ENCODE assay signal across 8 cellular contexts in genomic region chr7:131522325-131522920, GRCh38. TPM values are rescaled to one million over a fixed set of nuclear protein-coding genes. Genes with fewer than 3 reads are reported as not detected.
DNase-seq lines count a peak whose midpoint lies in the region; ATAC-seq, FAIRE-seq and TF ChIP-seq lines count a peak whose summit lies in the region.

No MANE protein-coding gene starts in this region.

- peak overlapping the region; percentile 54 for H3K27ac ChIP-seq in HUES48 (ENCODE audit: low read depth, low read length)
- no peak overlapping the region for H3K27ac ChIP-seq in astrocyte (ENCODE audit: low read depth, low read length)

- H3K4me1 ChIP-seq in HUES48 (ENCODE audit: control insufficient read depth, insufficient read depth, low read length) = peaks cover 78% of the 10 kb centered on the region
- H3K4me1 ChIP-seq in astrocyte (ENCODE audit: insufficient read depth, low read length) = no peaks in the 10 kb centered on the region

- TF ChIP-seq CTCF in astrocyte (IDR thresholded peaks at IDR 0.05; ENCODE audit: insufficient read depth, low read depth, low read length) = no peak

- no peak overlapping the region for H3K4me3 Mint-ChIP-seq in astrocyte (ENCODE audit: unreplicated experiment)
- H3K4me3 Mint-ChIP-seq in natural killer cell treated with Interleukin-12 subunit alpha and Interleukin-12 subunit beta and Interleukin-15 and Interleukin-18, amount 100 ng/mL, for 72 hours = peak overlapping the region; percentile 29

- H2AFZ ChIP-seq in astrocyte (ENCODE audit: low read depth, low read length) = no peak overlapping the region

- peak; percentile 60 for ATAC-seq in GM18502 (IDR thresholded peaks at IDR 0.05; ENCODE audit: poor library complexity, unreplicated experiment)
- ATAC-seq in natural killer cell treated with Interleukin-12 subunit alpha and Interleukin-12 subunit beta and Interleukin-15 and Interleukin-18, amount 100 ng/mL, for 72 hours = peak; percentile 80 to 87
- ATAC-seq in HG02885 (IDR thresholded peaks at IDR 0.05; ENCODE audit: poor library complexity, unreplicated experiment) = no peak

- peaks cover 2% of the 10 kb centered on the region for H3K36me3 Mint-ChIP-seq in astrocyte (ENCODE audit: low read depth, unreplicated experiment)
- no peaks in the 10 kb centered on the region for H3K36me3 Mint-ChIP-seq in natural killer cell treated with Interleukin-12 subunit alpha and Interleukin-12 subunit beta and Interleukin-15 and Interleukin-18, amount 100 ng/mL, for 72 hours

- H3K79me2 ChIP-seq in astrocyte (ENCODE audit: insufficient read depth, low read length) = peaks cover 10% of the 10 kb centered on the region

- H3K36me3 ChIP-seq in HUES48 (ENCODE audit: control insufficient read depth, insufficient read depth, low read length) = peaks cover 54% of the 10 kb centered on the region
- H3K36me3 ChIP-seq in astrocyte (ENCODE audit: insufficient read depth, low read length) = no peaks in the 10 kb centered on the region

- no peaks in the 10 kb centered on the region for H3K9me3 Mint-ChIP-seq in astrocyte (ENCODE audit: unreplicated experiment)
- H3K9me3 Mint-ChIP-seq in natural killer cell treated with Interleukin-12 subunit alpha and Interleukin-12 subunit beta and Interleukin-15 and Interleukin-18, amount 100 ng/mL, for 72 hours = no peaks in the 10 kb centered on the region

- H3K4me1 Mint-ChIP-seq in astrocyte (ENCODE audit: low read depth, unreplicated experiment) = peaks cover 22% of the 10 kb centered on the region
- peaks cover 10 to 13% of the 10 kb centered on the region in 2 donors for H3K4me1 Mint-ChIP-seq in natural killer cell treated with Interleukin-12 subunit alpha and Interleukin-12 subunit beta and Interleukin-15 and Interleukin-18, amount 100 ng/mL, for 72 hours (ENCODE audit: low read depth in 2 of 2)

- H4K20me1 ChIP-seq in astrocyte (ENCODE audit: insufficient read depth, low read length) = no peaks in the 10 kb centered on the region

- peak overlapping the region; percentile 50 for H3K4me2 ChIP-seq in astrocyte (ENCODE audit: low read length)

- no peak for FAIRE-seq in astrocyte (lab: Jason Lieb, UNC)

- H3K27me3 ChIP-seq in HUES48 (ENCODE audit: control insufficient read depth, insufficient read depth, low read length) = no peaks in the 10 kb centered on the region
- no peaks in the 10 kb centered on the region for H3K27me3 ChIP-seq in astrocyte (ENCODE audit: insufficient read depth, low read length)

- H3K9ac ChIP-seq in HUES48 (ENCODE audit: low read depth, low read length) (no peak overlapping the region), astrocyte (ENCODE audit: low read length) (no peak overlapping the region)

- no peaks in the 10 kb centered on the region for H3K9me3 ChIP-seq in HUES48 (ENCODE audit: control insufficient read depth, insufficient read depth, low read length)
- H3K9me3 ChIP-seq in astrocyte (ENCODE audit: insufficient read depth, low read depth, low read length) = no peaks in the 10 kb centered on the region

- no peak overlapping the region for H3K27ac Mint-ChIP-seq in astrocyte (ENCODE audit: unreplicated experiment)
- H3K27ac Mint-ChIP-seq in natural killer cell treated with Interleukin-12 subunit alpha and Interleukin-12 subunit beta and Interleukin-15 and Interleukin-18, amount 100 ng/mL, for 72 hours = peak overlapping the region; percentile 9 to 89

- DNase-seq in astrocyte (ENCODE audit: low read depth) (no peak), kidney tubule cell (ENCODE audit: low spot score) (no peak), NCI-H2196 treated with DMSO at 0.1 percent for 48 hours (lab: John Stamatoyannopoulos, UW; ENCODE audit: unreplicated experiment) (no peak), COLO829 (ENCODE audit: low spot score) (no peak)
- no peak for DNase-seq in natural killer cell treated with Interleukin-12 subunit alpha and Interleukin-12 subunit beta and Interleukin-15 and Interleukin-18, amount 100 ng/mL, for 72 hours (ENCODE audit: low spot score)

- H3K27me3 Mint-ChIP-seq in astrocyte (ENCODE audit: low read depth, unreplicated experiment) = no peaks in the 10 kb centered on the region
- peaks cover 12 to 14% of the 10 kb centered on the region in 2 donors for H3K27me3 Mint-ChIP-seq in natural killer cell treated with Interleukin-12 subunit alpha and Interleukin-12 subunit beta and Interleukin-15 and Interleukin-18, amount 100 ng/mL, for 72 hours

- H3K4me3 ChIP-seq in HUES48 (ENCODE audit: low read depth, low read length) (no peak overlapping the region), astrocyte (ENCODE audit: insufficient read depth, low read depth, low read length) (no peak overlapping the region)

RNA-seq across cellular contexts. Expression of gene PODXL, which starts 34.0 kb away (rescaled TPM):
- total RNA-seq in astrocyte = 29.9 and 47.1 TPM in 2 replicates
- 1 to 10 TPM; 1.3 to 1.6 TPM for total RNA-seq in natural killer cell treated with Interleukin-12 subunit alpha and Interleukin-12 subunit beta and Interleukin-15 and Interleukin-18, amount 100 ng/mL, for 72 hours

Comparison
In these comparisons a context has a peak if more than half of its experiments do, and no peak if none do; other contexts are left out.
1. RNA of gene PODXL, which starts 34.0 kb away (total RNA-seq): 29.9 to 47.1 TPM in astrocyte; 1.3 to 1.6 TPM in natural killer cell treated with Interleukin-12 subunit alpha and Interleukin-12 subunit beta and Interleukin-15 and Interleukin-18, amount 100 ng/mL, for 72 hours; every median in the first group is over 10 times any median in the second.